Comparison of ENCODE assay signal across 8 cellular contexts in genomic region chr4:151760713-151761661, GRCh38. TPM values are rescaled to one million over a fixed set of nuclear protein-coding genes. Genes with fewer than 3 reads are reported as not detected.
DNase-seq lines count a peak whose midpoint lies in the region; ATAC-seq and TF ChIP-seq lines count a peak whose summit lies in the region.

Gene GATB (minus strand): TSS chr4:151761007. CDS start chr4:151760982, 25 bp downstream.

- H3K4me2 ChIP-seq in SU-DHL-6 (ENCODE audit: low read depth, low read length, poor library complexity, severe bottlenecking), result peak within 1 kb of the TSS; percentile 89

- peak; percentile 87 for DNase-seq in NCI-H128 (lab: John Stamatoyannopoulos, UW; ENCODE audit: unreplicated experiment)
- DNase-seq in activated naive CD8-positive, alpha-beta T cell treated with anti-CD3 and anti-CD28 coated beads, Interleukin-2, amount 10 ng/mL, durations not matched to agents 7 days and 5 days, result peak; percentile 81
- DNase-seq in Right ventricle myocardium inferior (ENCODE audit: missing footprints), result peak; percentile 95
- DNase-seq in ovary, result peak; percentile 89 to 92 (median 91)
- peak; percentile 94 to 95 for DNase-seq in thyroid gland

- H2AFZ ChIP-seq in SU-DHL-6 (ENCODE audit: low read depth, low read length, severe bottlenecking), result peak within 1 kb of the TSS; percentile 97

- no peaks in the 10 kb centered on the region for H3K36me3 Mint-ChIP-seq in activated naive CD8-positive, alpha-beta T cell treated with anti-CD3 and anti-CD28 coated beads, Interleukin-2, amount 10 ng/mL, durations not matched to agents 7 days and 5 days

- peak within 1 kb of the TSS; percentile 68 for H3K9ac ChIP-seq in SU-DHL-6 (ENCODE audit: low read length)

- H3K9me3 Mint-ChIP-seq in activated naive CD8-positive, alpha-beta T cell treated with anti-CD3 and anti-CD28 coated beads, Interleukin-2, amount 10 ng/mL, durations not matched to agents 7 days and 5 days, result peaks cover 3% of the 10 kb centered on the region

- H3K9me2 ChIP-seq in SU-DHL-6 (replicated peaks; ENCODE audit: insufficient read depth, low read length), result no peaks in the 10 kb centered on the region

- no peaks in the 10 kb centered on the region for H3K9me3 ChIP-seq in SU-DHL-6 (ENCODE audit: insufficient read depth, low read length)
- H3K9me3 ChIP-seq in ovary, result no peaks in the 10 kb centered on the region
- H3K9me3 ChIP-seq in thyroid gland, result no peaks in the 10 kb centered on the region

- peaks cover 3% of the 10 kb centered on the region for H3K27me3 Mint-ChIP-seq in activated naive CD8-positive, alpha-beta T cell treated with anti-CD3 and anti-CD28 coated beads, Interleukin-2, amount 10 ng/mL, durations not matched to agents 7 days and 5 days

- H3K4me1 Mint-ChIP-seq in activated naive CD8-positive, alpha-beta T cell treated with anti-CD3 and anti-CD28 coated beads, Interleukin-2, amount 10 ng/mL, durations not matched to agents 7 days and 5 days, result peaks cover 15% of the 10 kb centered on the region

- H3K4me3 ChIP-seq in SU-DHL-6 (ENCODE audit: insufficient read depth, low read length, poor library complexity, severe bottlenecking) (peak within 1 kb of the TSS; percentile 91), ovary (peak within 1 kb of the TSS; percentile 62), thyroid gland (replicated peaks in 1 of 3) (peak within 1 kb of the TSS; percentile 50 to 82 (median 65))

- H3K4me1 ChIP-seq in ovary (ENCODE audit: insufficient read depth) (peaks cover 3% of the 10 kb centered on the region), thyroid gland (peaks cover 4 to 5% of the 10 kb centered on the region in 2 donors)

- no peaks in the 10 kb centered on the region for H3F3A ChIP-seq in SU-DHL-6 (ENCODE audit: insufficient read depth)

- POLR2A ChIA-PET in activated naive CD8-positive, alpha-beta T cell treated with anti-CD3 and anti-CD28 coated beads, Interleukin-2, amount 10 ng/mL, durations not matched to agents 7 days and 5 days (lab: Charles Lee), result no interaction called here

- no peak for TF ChIP-seq EP300 in ovary (IDR thresholded peaks at IDR 0.05)

- 2 to 5% (median 4%) methylated on average over 35 of the region's 35 CpGs for WGBS in ovary, 3 donors
- WGBS in thyroid gland, 2 donors, result 5% methylated on average over 32 to 34 of the region's 35 CpGs

- H3K36me3 ChIP-seq in SU-DHL-6 (ENCODE audit: low read length) (no peaks in the 10 kb centered on the region), ovary (no peaks in the 10 kb centered on the region), thyroid gland (no peaks in the 10 kb centered on the region)

- TF ChIP-seq POLR2A in ovary (IDR thresholded peaks at IDR 0.05) (no peak), thyroid gland (IDR thresholded peaks at IDR 0.05) (peak in 1 of 2 donors; percentile 55)

- H4K20me1 ChIP-seq in SU-DHL-6 (ENCODE audit: low read depth, low read length), result no peaks in the 10 kb centered on the region

- H3K27ac ChIP-seq in SU-DHL-6 (ENCODE audit: low read depth, low read length), result peak within 1 kb of the TSS; percentile 32
- H3K27ac ChIP-seq in ovary, result no peak within 1 kb of the TSS
- peak within 1 kb of the TSS in 1 of 3 donors; percentile 49 for H3K27ac ChIP-seq in thyroid gland

- intact Hi-C loops in Right ventricle myocardium inferior (cut with DNase I), result loop anchor here (2.0 to 10.0 kb wide), 2 partner anchors 74 to 624 kb away; no protein-coding TSS in a partner anchor
- intact Hi-C loops in ovary (cut with DNase I), result no loop called here
- intact Hi-C loops in thyroid gland (cut with DNase I), result no loop called here

- ATAC-seq in HG02759 (IDR thresholded peaks at IDR 0.05; ENCODE audit: unreplicated experiment) (peak; percentile 100), Right ventricle myocardium inferior (peak; percentile 99)
- ATAC-seq in activated naive CD8-positive, alpha-beta T cell treated with anti-CD3 and anti-CD28 coated beads, Interleukin-2, amount 10 ng/mL, durations not matched to agents 7 days and 5 days (ENCODE audit: low read depth), result peak; percentile 100

- TF ChIP-seq CTCF in GM12873 (IDR thresholded peaks at IDR 0.05; ENCODE audit: insufficient read depth, low read depth, low read length, missing control alignments) (peak; percentile 62), SU-DHL-6 (IDR thresholded peaks at IDR 0.05; ENCODE audit: insufficient read depth, low read length, poor library complexity, severe bottlenecking) (peak; percentile 26), ovary (IDR thresholded peaks at IDR 0.05) (peak; percentile 12 to 43 (median 14)), thyroid gland (IDR thresholded peaks at IDR 0.05) (peak in 3 of 6 experiments; percentile 35 to 43 (median 41))

- H3K27me3 ChIP-seq in SU-DHL-6 (ENCODE audit: low read length), result no peaks in the 10 kb centered on the region
- H3K27me3 ChIP-seq in ovary, result no peaks in the 10 kb centered on the region
- no peaks in the 10 kb centered on the region for H3K27me3 ChIP-seq in thyroid gland

- no peaks in the 10 kb centered on the region for H3K79me2 ChIP-seq in SU-DHL-6 (ENCODE audit: insufficient read depth, low read length)

- H3K27ac Mint-ChIP-seq in activated naive CD8-positive, alpha-beta T cell treated with anti-CD3 and anti-CD28 coated beads, Interleukin-2, amount 10 ng/mL, durations not matched to agents 7 days and 5 days, result peak within 1 kb of the TSS; percentile 97

- H3K4me3 Mint-ChIP-seq in activated naive CD8-positive, alpha-beta T cell treated with anti-CD3 and anti-CD28 coated beads, Interleukin-2, amount 10 ng/mL, durations not matched to agents 7 days and 5 days, result peak within 1 kb of the TSS; percentile 99

RNA-seq across cellular contexts. Expression of gene GATB, which starts in this region (rescaled TPM):
- 10 to 100 TPM; 13.5 to 14.9 TPM for total RNA-seq in activated naive CD8-positive, alpha-beta T cell treated with anti-CD3 and anti-CD28 coated beads, Interleukin-2, amount 10 ng/mL, durations not matched to agents 7 days and 5 days
- total RNA-seq in Right ventricle myocardium inferior, result 171 TPM
- 10 to 100 TPM; 10.0 to 21.3 (median 13.0) TPM for total RNA-seq in ovary
- 10 to 100 TPM; 10.3 to 21.0 TPM for polyA plus RNA-seq in ovary
- total RNA-seq in thyroid gland, result 10 to 100 TPM; 10.9 to 32.5 (median 22.9) TPM
